20 cellular contexts compared by ENCODE assay signal in genomic region chr4:136740326-136740725, GRCh38.
A peak's percentile ranks its signal among the peaks of the same experiment; 100 is the strongest.
DNase-seq lines count a peak whose midpoint lies in the region; ATAC-seq and TF ChIP-seq lines count a peak whose summit lies in the region.
"Had no signal": no experiment of that assay in that cellular context is flagged by ENCODE, and none has a peak within 500 bp of the region (broad histone marks: within the 10 kb centered on the region; RNA-seq: fewer than 3 reads in every experiment).

No MANE protein-coding gene starts in this region.

- H3K9ac ChIP-seq in IMR-90 (ENCODE audit: low read depth, low read length), result no peak overlapping the region
- H3K9ac ChIP-seq: BLaER1 had no signal

- H3K4me1 ChIP-seq in IMR-90 (ENCODE audit: control insufficient read depth, insufficient read depth, low read length), result peaks cover 10% of the 10 kb centered on the region
- H3K4me1 ChIP-seq: BLaER1, Caco-2 had no signal

- no peak overlapping the region for H2AK5ac ChIP-seq in IMR-90 (ENCODE audit: low read depth, low read length)

- H2BK15ac ChIP-seq in IMR-90 (ENCODE audit: low read depth, low read length), result no peak overlapping the region

- no peak overlapping the region for H2BK5ac ChIP-seq in IMR-90 (ENCODE audit: low read depth, low read length, poor library complexity, severe bottlenecking)

- H3K27ac ChIP-seq in IMR-90 (ENCODE audit: insufficient read depth, low read length), result no peak overlapping the region
- peak overlapping the region; percentile 42 for H3K27ac ChIP-seq in cingulate gyrus (ENCODE audit: low read depth, low read length)
- peak overlapping the region; percentile 59 for H3K27ac ChIP-seq in substantia nigra (ENCODE audit: low read depth, low read length, poor library complexity, severe bottlenecking)
- H3K27ac ChIP-seq: 22Rv1, BLaER1, C4-2B had no signal

- H4K20me1 ChIP-seq in IMR-90 (ENCODE audit: insufficient read depth, low read length), result no peaks in the 10 kb centered on the region
- H4K20me1 ChIP-seq: BLaER1 had no signal

- peak overlapping the region; percentile 85; the same call in 1 of the 2 replicates for H2BK120ac ChIP-seq in IMR-90 (ENCODE audit: low read depth, low read length)

- TF ChIP-seq CTCF in IMR-90 (conservative IDR thresholded peaks at IDR 0.05; ENCODE audit: low read depth, low read length), result no peak

- H3K56ac ChIP-seq in IMR-90 (ENCODE audit: extremely low read depth, insufficient read depth, low read length), result no peak overlapping the region

- H3K4me3 ChIP-seq in IMR-90 (ENCODE audit: insufficient read depth, low read depth, low read length), result no peak overlapping the region
- H3K4me3 ChIP-seq: BLaER1, GM12878, GM23338 had no signal

- ATAC-seq in IMR-90 (ENCODE audit: low read depth) (no peak), HG02588 (IDR thresholded peaks at IDR 0.05; ENCODE audit: unreplicated experiment) (no peak)
- ATAC-seq: CD8-positive, alpha-beta T cell; GM12878; GM23338; HCT116 had no signal

- dilution Hi-C loops in IMR-90 (cut with HindIII; ENCODE audit: low sequenced_read_pairs, unreplicated experiment), result no loop called here

- H3K18ac ChIP-seq in IMR-90 (ENCODE audit: low read depth, low read length), result no peak overlapping the region; the same call in 1 of the 2 replicates

- H4K5ac ChIP-seq in IMR-90 (ENCODE audit: low read depth, low read length), result no peak overlapping the region

- peak overlapping the region; percentile 92; the same call in 1 of the 2 replicates for H4K91ac ChIP-seq in IMR-90 (ENCODE audit: insufficient read depth, low read depth, low read length)

- no peaks in the 10 kb centered on the region for H3K9me1 ChIP-seq in IMR-90 (ENCODE audit: insufficient read depth, low read length)

- no peak for TF ChIP-seq RAD21 in IMR-90 (IDR thresholded peaks at IDR 0.05; ENCODE audit: low read length)

- H3K4ac ChIP-seq in IMR-90 (ENCODE audit: low read depth, low read length), result peak overlapping the region; percentile 77; the same call in 1 of the 2 replicates

- H3K9me3 ChIP-seq in IMR-90 (ENCODE audit: control insufficient read depth, insufficient read depth, low read length), result peaks cover 2% of the 10 kb centered on the region; the same call in 1 of the 2 replicates
- H3K9me3 ChIP-seq: Caco-2 had no signal

- no peak for TF ChIP-seq POLR2A in IMR-90 (IDR thresholded peaks at IDR 0.05; ENCODE audit: low read depth, low read length)

- H2BK20ac ChIP-seq in IMR-90 (ENCODE audit: low read depth, low read length), result peak overlapping the region; percentile 90

- H2AK9ac ChIP-seq in IMR-90 (replicated peaks; ENCODE audit: low read depth, low read length, poor library complexity), result no peak overlapping the region

- H3K36me3 ChIP-seq in IMR-90 (ENCODE audit: control insufficient read depth, insufficient read depth, low read length), result no peaks in the 10 kb centered on the region
- H3K36me3 ChIP-seq: BLaER1 had no signal

- in situ Hi-C loops in IMR-90 (cut with MboI; ENCODE audit: low sequenced_read_pairs), result no loop called here

- no peak overlapping the region for H3K23ac ChIP-seq in IMR-90 (ENCODE audit: low read depth, low read length)

- POLR2A ChIA-PET in IMR-90 (lab: Charles Lee; ENCODE audit: unreplicated experiment), result no interaction called here

- intact Hi-C loops in IMR-90 (cut with micrococcal nuclease), result no loop called here

- CTCF ChIA-PET in IMR-90 (lab: Yijun Ruan, JAX), result interaction anchor here (0.6 kb wide), 1 partner anchor 23 kb away, joined by 5 read pairs; no protein-coding TSS in a partner anchor

- H3K27me3 ChIP-seq in IMR-90 (ENCODE audit: control insufficient read depth, insufficient read depth, low read length), result no peaks in the 10 kb centered on the region
- H3K27me3 ChIP-seq: BLaER1 had no signal

- no TSS peak for BruUV-seq in IMR-90 (replicated peaks; lab: Mats Ljungman, UMichigan)

- H3K79me1 ChIP-seq in IMR-90 (ENCODE audit: low read depth in 1 of 2, low read length in 2 of 2), result no peaks in the 10 kb centered on the region

- H3K4me2 ChIP-seq in IMR-90 (ENCODE audit: low read depth, low read length), result no peak overlapping the region
- H3K4me2 ChIP-seq: BLaER1, GM23338 had no signal

- WGBS in IMR-90 (ENCODE audit: extremely low coverage in 2 of 2, insufficient read length in 1 of 2), 2 experiments, result no CpG with 5 or more reads among the region's 4 CpGs

- no peak overlapping the region for H3K14ac ChIP-seq in IMR-90 (replicated peaks; ENCODE audit: low read depth, low read length)

- DNase-seq in IMR-90, result no peak
- DNase-seq in midbrain (lab: John Stamatoyannopoulos, UW), result peak; percentile 24
- no peak for DNase-seq in substantia nigra (lab: John Stamatoyannopoulos, UW)
- DNase-seq in NCI-H82 (lab: John Stamatoyannopoulos, UW), result no peak
- DNase-seq in NCI-H510A (lab: John Stamatoyannopoulos, UW), result no peak
- no peak for DNase-seq in UCSD-AML1 (lab: John Stamatoyannopoulos, UW; ENCODE audit: unreplicated experiment)
- DNase-seq: Caco-2; CD4-positive, CD25-positive, alpha-beta regulatory T cell; CD8-positive, alpha-beta T cell; DMS153; DND-41; H9 had no signal

- H2AFZ ChIP-seq in IMR-90 (replicated peaks; ENCODE audit: low read length, poor library complexity), result no peak overlapping the region
- H2AFZ ChIP-seq: GM23338 had no signal

- no peak overlapping the region for H4K8ac ChIP-seq in IMR-90 (ENCODE audit: low read depth in 2 of 2, low read length in 2 of 2)

TF ChIP-seq in IMR-90, 13 proteins besides CTCF, POLR2A, EP300 and RAD21:
- TF ChIP-seq MAFK (IDR thresholded peaks at IDR 0.05; ENCODE audit: low read depth, low read length) (no peak), MXI1 (IDR thresholded peaks at IDR 0.05; ENCODE audit: borderline replicate concordance, low read depth, low read length) (no peak), SMC3 (IDR thresholded peaks at IDR 0.05; ENCODE audit: low read depth, low read length) (no peak), RCOR1 (IDR thresholded peaks at IDR 0.05; ENCODE audit: insufficient replicate concordance, low read length) (no peak), ELK1 (IDR thresholded peaks at IDR 0.05; ENCODE audit: borderline replicate concordance, low read depth, low read length) (no peak), BHLHE40 (IDR thresholded peaks at IDR 0.05; ENCODE audit: low read depth, low read length) (no peak), RFX5 (IDR thresholded peaks at IDR 0.05; ENCODE audit: low read depth, low read length) (no peak), FOS (IDR thresholded peaks at IDR 0.05; ENCODE audit: low read depth, low read length) (no peak), CEBPB (IDR thresholded peaks at IDR 0.05; ENCODE audit: low read depth, low read length) (no peak), CHD1 (IDR thresholded peaks at IDR 0.05; ENCODE audit: low read depth, low read length) (no peak), MAZ (IDR thresholded peaks at IDR 0.05; ENCODE audit: borderline replicate concordance, low read depth, low read length) (no peak), USF2 (IDR thresholded peaks at IDR 0.05; ENCODE audit: low read depth, low read length) (no peak), NFE2L2 (IDR thresholded peaks at IDR 0.05; ENCODE audit: low read depth, low read length) (no peak)
TF ChIP-seq in IMR-90: peak in this region for 0.
